Comparison of ENCODE assay signal across 9 cellular contexts in genomic region chr7:68421712-68422111, GRCh38.
"Had no signal": no experiment of that assay in that cellular context is flagged by ENCODE, and none has a peak within 500 bp of the region (broad histone marks: within the 10 kb centered on the region; RNA-seq: fewer than 3 reads in every experiment).

No MANE protein-coding gene starts in this region.

- H3K27ac ChIP-seq: HL-60, KMS-11 had no signal

- H3K27me3 Mint-ChIP-seq: IgD-negative memory B cell had no signal

- H3K4me3 Mint-ChIP-seq: IgD-negative memory B cell had no signal

- DNase-seq: IMR-90, KBM-7, KG1 had no signal

- H3K4me3 ChIP-seq: K562 had no signal

- H3K4me2 ChIP-seq: KMS-11 had no signal

- H3K4me1 Mint-ChIP-seq: IgD-negative memory B cell had no signal

- FAIRE-seq: HepG2, HTR-8/SVneo, K562 had no signal

- ATAC-seq: HepG2, K562 had no signal
